8 cellular contexts compared by ENCODE assay signal in genomic region chr9:133534346-133535284, GRCh38. TPM values are rescaled to one million over a fixed set of nuclear protein-coding genes. Genes with fewer than 3 reads are reported as not detected.
DNase-seq lines count a peak whose midpoint lies in the region; ATAC-seq and TF ChIP-seq lines count a peak whose summit lies in the region.

Gene ADAMTSL2, plus strand, starts transcription at chr9:133534704. Its CDS starts 2,009 bp downstream, at chr9:133536713.

- H3K9me3 ChIP-seq in WERI-Rb-1 (ENCODE audit: severe bottlenecking) (no peaks in the 10 kb centered on the region), esophagus squamous epithelium (no peaks in the 10 kb centered on the region)

- H3K4me3 ChIP-seq in WERI-Rb-1 (ENCODE audit: low read depth, low read length) (no peak within 1 kb of the TSS), esophagus squamous epithelium (peak within 1 kb of the TSS; percentile 10 to 59 (median 40)), lower leg skin (ENCODE audit: low read depth, poor library complexity, severe bottlenecking) (no peak within 1 kb of the TSS)

- TF ChIP-seq POLR2A in esophagus squamous epithelium (IDR thresholded peaks at IDR 0.05) (no peak), lower leg skin (IDR thresholded peaks at IDR 0.05) (no peak)

- intact Hi-C loops in esophagus squamous epithelium (cut with DNase I) (loop anchor here (10.0 kb wide), 1 partner anchor 200 kb away; the partner anchor contains the start of gene SARDH), lower leg skin (cut with DNase I; ENCODE audit: low total_unique reads) (loop anchor here (10.0 kb wide), 1 partner anchor 190 kb away; no protein-coding TSS in a partner anchor)

- peaks cover 0 to 55% (median 26%) of the 10 kb centered on the region in 3 donors for H3K4me1 ChIP-seq in esophagus squamous epithelium

- no peaks in the 10 kb centered on the region for H3K27me3 ChIP-seq in WERI-Rb-1 (ENCODE audit: insufficient read depth, low read depth, severe bottlenecking)
- peaks cover 0 to 71% (median 0%) of the 10 kb centered on the region in 4 donors for H3K27me3 ChIP-seq in esophagus squamous epithelium

- H3K36me3 ChIP-seq in WERI-Rb-1 (no peaks in the 10 kb centered on the region), esophagus squamous epithelium (no peaks in the 10 kb centered on the region)

- TF ChIP-seq CTCF in WERI-Rb-1 (IDR thresholded peaks at IDR 0.05; ENCODE audit: low read depth, low read length): no peak
- TF ChIP-seq CTCF in esophagus squamous epithelium (IDR thresholded peaks at IDR 0.05): no peak
- no peak for TF ChIP-seq CTCF in lower leg skin (IDR thresholded peaks at IDR 0.05)

- peak within 1 kb of the TSS; percentile 50 for H3K27ac ChIP-seq in WERI-Rb-1
- peak within 1 kb of the TSS in 3 of 4 donors; percentile 16 to 55 (median 42) for H3K27ac ChIP-seq in esophagus squamous epithelium

- peak; percentile 46 for DNase-seq in stimulated activated CD4-positive, alpha-beta T cell treated with anti-CD3 and anti-CD28 coated beads, Interleukin-12 subunit alpha, Interleukin-12 subunit beta, amount 100 ng/mL, for 4 hours
- no peak for DNase-seq in stimulated activated CD4-positive, alpha-beta T cell treated with anti-CD3 and anti-CD28 coated beads, Interleukin-2, amount 100 ng/mL, for 48 hours
- DNase-seq in WERI-Rb-1 (no peak), esophagus squamous epithelium (lab: John Stamatoyannopoulos, UW) (no peak), myocyte (ENCODE audit: low read depth) (peak; percentile 84), superior temporal gyrus (ENCODE audit: extremely low spot score) (peak; percentile 61), lower leg skin (ENCODE audit: low spot score in 2 of 2) (no peak)

- no peak for ATAC-seq in GM18858 (IDR thresholded peaks at IDR 0.05; ENCODE audit: unreplicated experiment)

- 7% methylated on average over 6 of the region's 70 CpGs; no CpG with 5 or more reads in 1 of the 2 donors for WGBS in esophagus squamous epithelium, 2 donors
- WGBS in lower leg skin, 2 donors: 4 to 5% methylated on average over 35 to 62 of the region's 70 CpGs

RNA-seq across cellular contexts. Expression of gene ADAMTSL2, which starts in this region (rescaled TPM):
- 1 to 10 TPM; 1.1 to 2.1 (median 1.4) TPM for total RNA-seq in esophagus squamous epithelium
- 4.7 and 8.1 TPM in 2 replicates for total RNA-seq in myocyte
- 8.8 TPM for polyA plus RNA-seq in myocyte (2012)
- 1 to 10 TPM in 1 of 4 donors, under 1 TPM in 2, not detected in 1; 0.08 to 1.5 (median 0.32) TPM for total RNA-seq in lower leg skin

Comparison
In these comparisons a context has a peak if more than half of its experiments do, and no peak if none do; other contexts are left out.
1. DNase-seq: peak in stimulated activated CD4-positive, alpha-beta T cell treated with anti-CD3 and anti-CD28 coated beads, Interleukin-12 subunit alpha, Interleukin-12 subunit beta, amount 100 ng/mL, for 4 hours (single experiment), myocyte (single experiment) and superior temporal gyrus (single experiment); none in stimulated activated CD4-positive, alpha-beta T cell treated with anti-CD3 and anti-CD28 coated beads, Interleukin-2, amount 100 ng/mL, for 48 hours (0 of 2), WERI-Rb-1 (single experiment), esophagus squamous epithelium (single experiment) and lower leg skin (0 of 2).
2. H3K4me3 ChIP-seq: peak in esophagus squamous epithelium (4 of 4); none in WERI-Rb-1 (single experiment) and lower leg skin (single experiment).